21 cellular contexts compared by ENCODE assay signal in the genomic region with DNA sequence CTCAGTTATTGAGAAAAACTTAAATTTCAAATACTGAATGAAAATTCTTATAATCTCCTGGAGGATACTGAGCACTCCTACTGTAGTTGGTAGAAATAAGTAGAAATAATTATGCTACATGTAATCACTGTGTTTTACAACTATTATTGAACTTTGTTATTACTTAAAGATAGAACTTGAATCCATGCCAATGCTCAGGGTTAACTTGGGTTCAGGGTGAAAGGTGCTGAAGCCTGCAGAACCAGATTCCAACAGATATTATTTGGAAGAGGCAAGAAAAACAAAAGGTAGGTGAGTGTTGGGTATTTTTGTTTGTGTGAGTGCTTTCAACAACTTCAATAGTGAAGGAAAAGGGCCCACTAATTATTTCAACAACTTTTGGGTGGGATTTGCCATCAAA. TPM values are rescaled to one million over a fixed set of nuclear protein-coding genes. Genes with fewer than 3 reads are reported as not detected.
DNase-seq lines count a peak whose midpoint lies in the region; ATAC-seq, FAIRE-seq and TF ChIP-seq lines count a peak whose summit lies in the region.
"Had no signal": no experiment of that assay in that cellular context is flagged by ENCODE, and none has a peak within 500 bp of the region (broad histone marks: within the 10 kb centered on the region; RNA-seq: fewer than 3 reads in every experiment).

No MANE protein-coding gene starts in this region.

- TF ChIP-seq EP300 in HepG2 (IDR thresholded peaks at IDR 0.05; ENCODE audit: low read depth in 2 of 2, low read length in 2 of 2) (no peak), HepG2 (CRISPR knock-in tag; IDR thresholded peaks at IDR 0.05; ENCODE audit: borderline replicate concordance) (no peak)

- no peak for TF ChIP-seq POLR2A in HepG2 (IDR thresholded peaks at IDR 0.05; ENCODE audit: insufficient read depth in 1 of 2, low read depth in 2 of 2, low read length in 2 of 2)

- intact Hi-C loops in HepG2 (cut with micrococcal nuclease; ENCODE audit: unreplicated experiment) = no loop called here

- TF ChIP-seq CTCF in HepG2 (CRISPR knock-in tag; IDR thresholded peaks at IDR 0.05) = no peak

- in situ Hi-C loops in HepG2 (cut with HindIII; ENCODE audit: extremely low pct_ligation_motif_present, low pct_unique_long_range_greater_than_20kb) = no loop called here

- CTCF ChIA-PET in HepG2 (lab: Yijun Ruan, JAX; ENCODE audit: low intra/inter-chr PET ratio, low total read pairs) = no interaction called here

- H3K4me3 ChIP-seq in SK-N-MC = no peak overlapping the region
- no peak overlapping the region for H3K4me3 ChIP-seq in HepG2 (replicated peaks in 1 of 3; ENCODE audit: insufficient read depth in 1 of 3, low read depth in 2 of 3, low read length in 3 of 3)
- no peak overlapping the region for H3K4me3 ChIP-seq in subcutaneous abdominal adipose tissue (ENCODE audit: low read depth in 1 of 5, low read length in 5 of 5)
- H3K4me3 ChIP-seq: HAP-1 had no signal

- H3K27ac ChIP-seq in SK-N-MC (peak overlapping the region; percentile 16; the same call in 1 of the 2 replicates), HepG2 (ENCODE audit: extremely low read length, insufficient read depth, low read length) (peak overlapping the region; percentile 3), subcutaneous abdominal adipose tissue (ENCODE audit: low read depth, low read length) (peak overlapping the region; percentile 48)

- H2AFZ ChIP-seq in HepG2 (ENCODE audit: low read length) = no peak overlapping the region

- peaks cover 2% of the 10 kb centered on the region for H3K79me2 ChIP-seq in HepG2 (ENCODE audit: insufficient read depth, low read length)

- no peak for TF ChIP-seq RAD21 in HepG2 (CRISPR knock-in tag; IDR thresholded peaks at IDR 0.05)

- H3K9me3 ChIP-seq in SK-N-MC (ENCODE audit: low read depth, low read length) (no peaks in the 10 kb centered on the region), HepG2 (ENCODE audit: low read length) (no peaks in the 10 kb centered on the region), subcutaneous abdominal adipose tissue (ENCODE audit: control insufficient read depth in 5 of 5, low read length in 5 of 5) (no peaks in the 10 kb centered on the region)
- H3K9me3 ChIP-seq: HAP-1 had no signal

- DNase-seq in SK-N-MC (ENCODE audit: low read depth, low spot score) (no peak), HepG2 (ENCODE audit: low spot score) (no peak), HT-29 (ENCODE audit: low spot score) (no peak)
- DNase-seq: C1 segment of cervical spinal cord; Calu3; CD4-positive, alpha-beta memory T cell; COR-L47; DMS53; DND-41; GOT3; HFFc6 had no signal

- POLR2A ChIA-PET in HepG2 (lab: Yijun Ruan, JAX) = interaction anchor here (2.0 kb wide), 1 partner anchor 10 kb away, joined by 11 read pairs; the partner anchor contains the start of gene IDH1

- no peak overlapping the region for H3K4me2 ChIP-seq in HepG2 (ENCODE audit: low read depth, low read length)

- peaks cover 84% of the 10 kb centered on the region for H3K36me3 ChIP-seq in SK-N-MC (ENCODE audit: insufficient read depth, low read length)
- H3K36me3 ChIP-seq in HepG2 (replicated peaks in 1 of 2; ENCODE audit: control insufficient read depth in 1 of 2, insufficient read depth in 2 of 2, low read length in 2 of 2) = peaks cover 32 to 88% of the 10 kb centered on the region in 2 experiments
- peaks cover 47 to 76% (median 58%) of the 10 kb centered on the region in 5 donors for H3K36me3 ChIP-seq in subcutaneous abdominal adipose tissue (ENCODE audit: control insufficient read depth in 5 of 5, insufficient read depth in 5 of 5, low read length in 5 of 5)

- ATAC-seq in HepG2 (no peak), HG02884 (IDR thresholded peaks at IDR 0.05; ENCODE audit: unreplicated experiment) (no peak), HG03439 (IDR thresholded peaks at IDR 0.05; ENCODE audit: unreplicated experiment) (no peak)

- H3K4me1 ChIP-seq in HepG2 (ENCODE audit: insufficient read depth, low read length) = peaks cover 50% of the 10 kb centered on the region
- H3K4me1 ChIP-seq in subcutaneous abdominal adipose tissue (ENCODE audit: control insufficient read depth in 5 of 5, insufficient read depth in 5 of 5, low read length in 5 of 5) = peaks cover 0 to 51% (median 36%) of the 10 kb centered on the region in 5 donors
- H3K4me1 ChIP-seq: HAP-1 had no signal

- no peaks in the 10 kb centered on the region for H4K20me1 ChIP-seq in HepG2 (ENCODE audit: insufficient read depth, low read length)

- no peaks in the 10 kb centered on the region for H3K27me3 ChIP-seq in HepG2 (ENCODE audit: control insufficient read depth in 1 of 2, insufficient read depth in 2 of 2, low read length in 2 of 2)
- no peaks in the 10 kb centered on the region for H3K27me3 ChIP-seq in subcutaneous abdominal adipose tissue (ENCODE audit: control insufficient read depth in 5 of 5, insufficient read depth in 4 of 5, low read length in 5 of 5)

- no TSS peak for BruUV-seq in HepG2 (replicated peaks; lab: Mats Ljungman, UMichigan)

- FAIRE-seq in HepG2 (lab: Jason Lieb, UNC) = no peak
- FAIRE-seq: G401.6, GM12892, H54 had no signal

- H3K9ac ChIP-seq in SK-N-MC (ENCODE audit: insufficient read length) = no peak overlapping the region
- H3K9ac ChIP-seq in HepG2 (ENCODE audit: insufficient read depth, low read depth, low read length) = no peak overlapping the region
- no peak overlapping the region for H3K9ac ChIP-seq in subcutaneous abdominal adipose tissue (ENCODE audit: low read length in 5 of 5)

RNA-seq across cellular contexts. Expression of gene IDH1, which starts 10.4 kb away (rescaled TPM):
- total RNA-seq in HepG2 (2016; rRNA removed; fragmentation: Illumina TruSeq; extraction: Trizol) = 1,077 and 1,654 TPM in 2 replicates
- total RNA-seq in HepG2 (2016; cell fraction: cytosol; rRNA removed; fragmentation: Illumina TruSeq; extraction: Trizol; ENCODE audit: low read depth) = 96.9 and 104 TPM in 2 replicates
- 1,083 and 1,679 TPM in 2 replicates for total RNA-seq in HepG2 (2016; cell fraction: insoluble cytoplasmic fraction; rRNA removed; fragmentation: Illumina TruSeq; extraction: Trizol)
- total RNA-seq in HepG2 (2016; cell fraction: membrane; rRNA removed; fragmentation: Illumina TruSeq; extraction: Trizol) = 314 and 331 TPM in 2 replicates
- total RNA-seq in HepG2 (2016; cell fraction: nucleus; rRNA removed; fragmentation: Illumina TruSeq; extraction: Trizol) = 500 TPM in 2 replicates
- polyA plus RNA-seq in HepG2 (2011; rRNA removed) = 258 and 312 TPM in 2 replicates
- polyA plus RNA-seq in HepG2 (2011; cell fraction: cytosol; rRNA removed) = 157 and 214 TPM in 2 replicates
- 167 and 204 TPM in 2 replicates for polyA plus RNA-seq in HepG2 (2011; cell fraction: nucleus; rRNA removed)
- polyA plus RNA-seq in HepG2 (2012) = 217 and 288 TPM in 2 replicates
- polyA plus RNA-seq in HepG2 (2016; cell fraction: cytosol; fragmentation: Illumina TruSeq; extraction: Trizol; ENCODE audit: low read depth) = 73.2 and 78.3 TPM in 2 replicates
- 1,387 and 1,488 TPM in 2 replicates for polyA plus RNA-seq in HepG2 (2016; cell fraction: insoluble cytoplasmic fraction; fragmentation: Illumina TruSeq; extraction: Trizol; ENCODE audit: low read depth)
- 191 and 213 TPM in 2 replicates for polyA plus RNA-seq in HepG2 (2016; cell fraction: membrane; fragmentation: Illumina TruSeq; extraction: Trizol; ENCODE audit: low read depth)
- polyA plus RNA-seq in HepG2 (2016; cell fraction: nucleus; fragmentation: Illumina TruSeq; extraction: Trizol; ENCODE audit: insufficient read depth, low read depth) = 593 and 621 TPM in 2 replicates
- polyA minus RNA-seq in HepG2 (2011; rRNA and poly(A)+ RNA removed; ENCODE audit: low replicate concordance) = 68.1 and 135 TPM in 2 replicates
- 164 and 173 TPM in 2 replicates for polyA minus RNA-seq in HepG2 (2011; cell fraction: cytosol; rRNA and poly(A)+ RNA removed)
- polyA minus RNA-seq in HepG2 (2011; cell fraction: nucleus; rRNA and poly(A)+ RNA removed) = 247 and 293 TPM in 2 replicates
- 85.9 and 86.5 TPM in 2 replicates for total RNA-seq in HT-29 (2014; rRNA removed; shearing (Covaris generic))

RNA-seq across cellular contexts. Expression of gene PIKFYVE, which starts 21.6 kb away (rescaled TPM):
- 21.7 and 24.4 TPM in 2 replicates for total RNA-seq in HepG2 (2016; rRNA removed; fragmentation: Illumina TruSeq; extraction: Trizol)
- total RNA-seq in HepG2 (2016; cell fraction: cytosol; rRNA removed; fragmentation: Illumina TruSeq; extraction: Trizol; ENCODE audit: low read depth) = 5.9 and 6.9 TPM in 2 replicates
- 20.5 and 24.0 TPM in 2 replicates for total RNA-seq in HepG2 (2016; cell fraction: insoluble cytoplasmic fraction; rRNA removed; fragmentation: Illumina TruSeq; extraction: Trizol)
- total RNA-seq in HepG2 (2016; cell fraction: membrane; rRNA removed; fragmentation: Illumina TruSeq; extraction: Trizol) = 7.4 and 8.2 TPM in 2 replicates
- total RNA-seq in HepG2 (2016; cell fraction: nucleus; rRNA removed; fragmentation: Illumina TruSeq; extraction: Trizol) = 33.7 and 38.5 TPM in 2 replicates
- 15.8 and 20.2 TPM in 2 replicates for polyA plus RNA-seq in HepG2 (2011; rRNA removed)
- polyA plus RNA-seq in HepG2 (2011; cell fraction: cytosol; rRNA removed) = 7.0 and 10.6 TPM in 2 replicates
- polyA plus RNA-seq in HepG2 (2011; cell fraction: nucleus; rRNA removed) = 21.3 and 21.9 TPM in 2 replicates
- 13.3 and 15.2 TPM in 2 replicates for polyA plus RNA-seq in HepG2 (2012)
- polyA plus RNA-seq in HepG2 (2016; cell fraction: cytosol; fragmentation: Illumina TruSeq; extraction: Trizol; ENCODE audit: low read depth) = 0.29 and 0.55 TPM in 2 replicates
- polyA plus RNA-seq in HepG2 (2016; cell fraction: insoluble cytoplasmic fraction; fragmentation: Illumina TruSeq; extraction: Trizol; ENCODE audit: low read depth) = 11.0 and 11.9 TPM in 2 replicates
- 1.1 and 1.2 TPM in 2 replicates for polyA plus RNA-seq in HepG2 (2016; cell fraction: membrane; fragmentation: Illumina TruSeq; extraction: Trizol; ENCODE audit: low read depth)
- polyA plus RNA-seq in HepG2 (2016; cell fraction: nucleus; fragmentation: Illumina TruSeq; extraction: Trizol; ENCODE audit: insufficient read depth, low read depth) = 25.9 and 28.2 TPM in 2 replicates
- polyA minus RNA-seq in HepG2 (2011; rRNA and poly(A)+ RNA removed; ENCODE audit: low replicate concordance) = 27.0 and 45.7 TPM in 2 replicates
- 23.4 and 27.2 TPM in 2 replicates for polyA minus RNA-seq in HepG2 (2011; cell fraction: cytosol; rRNA and poly(A)+ RNA removed)
- 130 and 131 TPM in 2 replicates for polyA minus RNA-seq in HepG2 (2011; cell fraction: nucleus; rRNA and poly(A)+ RNA removed)
- 7.2 and 10.1 TPM in 2 replicates for total RNA-seq in HT-29 (2014; rRNA removed; shearing (Covaris generic))

RNA-seq across cellular contexts. Expression of gene C2orf80, which starts 54.6 kb away (rescaled TPM):
- not detected in 2 replicates for total RNA-seq in HepG2 (2016; rRNA removed; fragmentation: Illumina TruSeq; extraction: Trizol)
- total RNA-seq in HepG2 (2016; cell fraction: cytosol; rRNA removed; fragmentation: Illumina TruSeq; extraction: Trizol; ENCODE audit: low read depth) = not detected in 2 replicates
- not detected in 2 replicates for total RNA-seq in HepG2 (2016; cell fraction: insoluble cytoplasmic fraction; rRNA removed; fragmentation: Illumina TruSeq; extraction: Trizol)
- not detected in 2 replicates for total RNA-seq in HepG2 (2016; cell fraction: membrane; rRNA removed; fragmentation: Illumina TruSeq; extraction: Trizol)
- total RNA-seq in HepG2 (2016; cell fraction: nucleus; rRNA removed; fragmentation: Illumina TruSeq; extraction: Trizol) = not detected in 2 replicates
- not detected in 2 replicates for polyA plus RNA-seq in HepG2 (2011; rRNA removed)
- not detected in 2 replicates for polyA plus RNA-seq in HepG2 (2011; cell fraction: cytosol; rRNA removed)
- not detected in 2 replicates for polyA plus RNA-seq in HepG2 (2011; cell fraction: nucleus; rRNA removed)
- not detected in 2 replicates for polyA plus RNA-seq in HepG2 (2012)
- polyA plus RNA-seq in HepG2 (2016; cell fraction: cytosol; fragmentation: Illumina TruSeq; extraction: Trizol; ENCODE audit: low read depth) = not detected in 2 replicates
- polyA plus RNA-seq in HepG2 (2016; cell fraction: insoluble cytoplasmic fraction; fragmentation: Illumina TruSeq; extraction: Trizol; ENCODE audit: low read depth) = not detected in 2 replicates
- not detected in 2 replicates for polyA plus RNA-seq in HepG2 (2016; cell fraction: membrane; fragmentation: Illumina TruSeq; extraction: Trizol; ENCODE audit: low read depth)
- polyA plus RNA-seq in HepG2 (2016; cell fraction: nucleus; fragmentation: Illumina TruSeq; extraction: Trizol; ENCODE audit: insufficient read depth, low read depth) = not detected in 2 replicates
- polyA minus RNA-seq in HepG2 (2011; rRNA and poly(A)+ RNA removed; ENCODE audit: low replicate concordance) = not detected in 2 replicates
- not detected in 2 replicates for polyA minus RNA-seq in HepG2 (2011; cell fraction: cytosol; rRNA and poly(A)+ RNA removed)
- not detected in 2 replicates for polyA minus RNA-seq in HepG2 (2011; cell fraction: nucleus; rRNA and poly(A)+ RNA removed)
- total RNA-seq in HT-29 (2014; rRNA removed; shearing (Covaris generic)) = not detected in 2 replicates
- total RNA-seq: A172; A673; Calu3; CD4-positive, alpha-beta memory T cell; HFFc6 had no signal
- polyA plus RNA-seq: BJ; CD4-positive, alpha-beta memory T cell had no signal
